Comparison of ENCODE assay signal across 19 cellular contexts in genomic region chr13:112977091-112977490, GRCh38. TPM values are rescaled to one million over a fixed set of nuclear protein-coding genes. Genes with fewer than 3 reads are reported as not detected.
DNase-seq lines count a peak whose midpoint lies in the region; ATAC-seq and TF ChIP-seq lines count a peak whose summit lies in the region.
"Had no signal": no experiment of that assay in that cellular context is flagged by ENCODE, and none has a peak within 500 bp of the region (broad histone marks: within the 10 kb centered on the region; RNA-seq: fewer than 3 reads in every experiment).

No MANE protein-coding gene starts in this region.

- no peaks in the 10 kb centered on the region for H3K27me3 ChIP-seq in right atrium auricular region
- peaks cover 0 to 23% (median 6%) of the 10 kb centered on the region in 3 donors for H3K27me3 ChIP-seq in gastrocnemius medialis

- in situ Hi-C loops in gastrocnemius medialis (cut with MboI; ENCODE audit: low sequenced_read_pairs in 4 of 4), result no loop called here

- H3K4me3 ChIP-seq in right atrium auricular region (no peak overlapping the region), gastrocnemius medialis (no peak overlapping the region)
- H3K4me3 ChIP-seq: A549, GM23248, HAP-1 had no signal

- DNase-seq in Right ventricle myocardium superior, result peak; percentile 21
- DNase-seq in right atrium auricular region (ENCODE audit: low spot score), result no peak
- peak; percentile 65 for DNase-seq in DMS79 (lab: John Stamatoyannopoulos, UW)
- no peak for DNase-seq in endothelial cell (ENCODE audit: low spot score)
- DNase-seq in gastrocnemius medialis, result no peak
- no peak for DNase-seq in cerebellar cortex (ENCODE audit: low spot score)
- no peak for DNase-seq in SHP77 (lab: John Stamatoyannopoulos, UW)
- DNase-seq: AML-193; CD4-positive, alpha-beta T cell; DMS153; DND-41; EL; GM23248 had no signal

- H3K36me3 ChIP-seq in right atrium auricular region (no peaks in the 10 kb centered on the region), gastrocnemius medialis (no peaks in the 10 kb centered on the region)
- H3K36me3 ChIP-seq: HAP-1 had no signal

- no peak for TF ChIP-seq POLR2A in gastrocnemius medialis (IDR thresholded peaks at IDR 0.05)

- H3K27me3 Mint-ChIP-seq in endothelial cell (ENCODE audit: unreplicated experiment), result peaks cover 11% of the 10 kb centered on the region
- H3K27me3 Mint-ChIP-seq: CD4-positive, alpha-beta T cell had no signal

- H3K9me3 ChIP-seq in right atrium auricular region (no peaks in the 10 kb centered on the region), gastrocnemius medialis (no peaks in the 10 kb centered on the region)
- H3K9me3 ChIP-seq: A549, HAP-1 had no signal

- H3K4me3 Mint-ChIP-seq in endothelial cell (ENCODE audit: unreplicated experiment), result peak overlapping the region; percentile 51
- H3K4me3 Mint-ChIP-seq: CD4-positive, alpha-beta T cell had no signal

- no peak for TF ChIP-seq CTCF in right atrium auricular region (IDR thresholded peaks at IDR 0.05)
- no peak for TF ChIP-seq CTCF in endothelial cell (IDR thresholded peaks at IDR 0.05; ENCODE audit: unreplicated experiment)
- no peak for TF ChIP-seq CTCF in gastrocnemius medialis (IDR thresholded peaks at IDR 0.05 in 4 of 5, conservative IDR thresholded peaks at IDR 0.05 in 1 of 5)

- no peaks in the 10 kb centered on the region for H3K9me3 Mint-ChIP-seq in endothelial cell (ENCODE audit: unreplicated experiment)
- H3K9me3 Mint-ChIP-seq: CD4-positive, alpha-beta T cell had no signal

- ATAC-seq in Right ventricle myocardium superior (ENCODE audit: poor library complexity) (no peak), gastrocnemius medialis (no peak), HG02884 (IDR thresholded peaks at IDR 0.05; ENCODE audit: unreplicated experiment) (no peak)
- ATAC-seq: A549 had no signal

- H3K4me1 Mint-ChIP-seq in endothelial cell (ENCODE audit: unreplicated experiment), result peaks cover 17% of the 10 kb centered on the region

- intact Hi-C loops in Right ventricle myocardium superior (cut with DNase I), result no loop called here
- intact Hi-C loops in gastrocnemius medialis (cut with DNase I; ENCODE audit: low total_unique reads), result no loop called here

- H3K4me1 ChIP-seq in right atrium auricular region (peaks cover 0 to 9% of the 10 kb centered on the region in 2 donors), gastrocnemius medialis (no peaks in the 10 kb centered on the region)
- H3K4me1 ChIP-seq: A549, HAP-1 had no signal

- H3K36me3 Mint-ChIP-seq in endothelial cell (ENCODE audit: low read depth, unreplicated experiment), result no peaks in the 10 kb centered on the region

- H3K27ac ChIP-seq in right atrium auricular region (no peak overlapping the region), gastrocnemius medialis (peak overlapping the region; percentile 29 to 77 (median 74))
- H3K27ac ChIP-seq: 22Rv1, A549, C4-2B, GM23248, HL-60 had no signal

- no peak overlapping the region for H3K27ac Mint-ChIP-seq in endothelial cell (ENCODE audit: unreplicated experiment)
- H3K27ac Mint-ChIP-seq: CD4-positive, alpha-beta T cell had no signal

RNA-seq across cellular contexts. Expression of gene MCF2L, which starts 8.1 kb away (rescaled TPM):
- total RNA-seq in Right ventricle myocardium superior (38.1 TPM), right atrium auricular region (10 to 100 TPM; 17.1 to 21.6 TPM), endothelial cell (ENCODE audit: unreplicated experiment) (16.5 TPM), gastrocnemius medialis (10 to 100 TPM; 16.1 to 21.2 (median 19.4) TPM)
- total RNA-seq: GM23248 had no signal

Comparison
In these comparisons a context has a peak if more than half of its experiments do, and no peak if none do; other contexts are left out.
1. DNase-seq: peak in Right ventricle myocardium superior (single experiment) and DMS79 (single experiment); none in right atrium auricular region (single experiment), endothelial cell (single experiment), gastrocnemius medialis (0 of 2), cerebellar cortex (single experiment) and SHP77 (0 of 2).
2. H3K27ac ChIP-seq: peak in gastrocnemius medialis (4 of 4); none in right atrium auricular region (0 of 2).